ENCODE assay signal across 18 cellular contexts in genomic region chr7:20742913-20743312, GRCh38. TPM values are rescaled to one million over a fixed set of nuclear protein-coding genes. Genes with fewer than 3 reads are reported as not detected.
"Had no signal": no experiment of that assay in that cellular context is flagged by ENCODE, and none has a peak within 500 bp of the region (broad histone marks: within the 10 kb centered on the region; RNA-seq: fewer than 3 reads in every experiment).

No MANE protein-coding gene starts in this region.

- H3K36me3 ChIP-seq: thyroid gland had no signal

- FAIRE-seq: colon, urothelium cell line had no signal

- H3K27me3 ChIP-seq: body of pancreas, thyroid gland had no signal

- H3K9me3 ChIP-seq: body of pancreas, thyroid gland had no signal

- DNase-seq: activated CD4-positive, alpha-beta T cell treated with anti-CD3 and anti-CD28 coated beads, Interleukin-2, amount 10 ng/mL, durations not matched to agents 7 days and 5 days; activated gamma-delta T cell treated with Interleukin-2 at 50 U/mL for 16 hours; activated naive CD8-positive, alpha-beta T cell treated with anti-CD3 and anti-CD28 coated beads for 36 hours; amygdala; body of pancreas; caudate nucleus; erythroblast; hippocampal formation; left ventricle myocardium superior; mesenchymal stem cell; nucleus accumbens; stimulated activated CD4-positive, alpha-beta T cell treated with anti-CD3 and anti-CD28 coated beads, Interleukin-2, amount 100 ng/mL, for 48 hours; thyroid gland had no signal

- ATAC-seq: body of pancreas; left ventricle myocardium superior; natural killer cell treated with Interleukin-12 subunit alpha and Interleukin-12 subunit beta and Interleukin-15 and Interleukin-18, amount 100 ng/mL, for 72 hours had no signal

- H3K4me1 ChIP-seq: body of pancreas, thyroid gland had no signal

- H3K4me3 ChIP-seq: body of pancreas, thyroid gland had no signal

- H3K27ac ChIP-seq: body of pancreas, thyroid gland had no signal

RNA-seq across cellular contexts. Expression of gene SP8, which starts 43.8 kb away (rescaled TPM):
- total RNA-seq: activated CD4-positive, alpha-beta T cell treated with anti-CD3 and anti-CD28 coated beads, Interleukin-2, amount 10 ng/mL, durations not matched to agents 7 days and 5 days; activated naive CD8-positive, alpha-beta T cell treated with anti-CD3 and anti-CD28 coated beads for 36 hours; body of pancreas; kidney epithelial cell; left ventricle myocardium superior; natural killer cell treated with Interleukin-12 subunit alpha and Interleukin-12 subunit beta and Interleukin-15 and Interleukin-18, amount 100 ng/mL, for 72 hours; posterior vena cava; thyroid gland had no signal
